In genomic region chr20:47801079-47801478, GRCh38 we compare ENCODE assay signal across 24 cellular contexts.
"Had no signal": no experiment of that assay in that cellular context is flagged by ENCODE, and none has a peak within 500 bp of the region (broad histone marks: within the 10 kb centered on the region; RNA-seq: fewer than 3 reads in every experiment).

No MANE protein-coding gene starts in this region.

- H3K4me3 Mint-ChIP-seq: activated CD8-positive, alpha-beta T cell treated with anti-CD3 and anti-CD28 coated beads, Interleukin-2, amount 10 ng/mL, durations not matched to agents 7 days and 5 days; activated naive CD8-positive, alpha-beta T cell treated with anti-CD3 and anti-CD28 coated beads, Interleukin-2, amount 50 U/mL, for 24 hours; activated T-helper 1 cell treated with anti-CD3 and anti-CD28 coated beads, Interleukin-12 subunit alpha, Interleukin-12 subunit beta, Interleukin-2, Interleukin-4 antibody, amounts not matched to agents 30 ng/mL and 10 ng/mL and 1 ng/mL, durations not matched to agents 14 hours and 24 hours and 36 hours; dendritic cell treated with granulocyte-macrophage colony-stimulating factor and Interleukin-4, amounts not matched to agents 40 ng/mL and 50 ng/mL, for 4 days; naive B cell had no signal

- ATAC-seq: activated CD8-positive, alpha-beta T cell treated with anti-CD3 and anti-CD28 coated beads, Interleukin-2, amount 10 ng/mL, durations not matched to agents 7 days and 5 days; activated naive CD8-positive, alpha-beta T cell treated with anti-CD3 and anti-CD28 coated beads, Interleukin-2, amount 50 U/mL, for 24 hours; body of pancreas; gastroesophageal sphincter; left ventricle myocardium superior; stimulated activated naive CD8-positive, alpha-beta T cell treated with anti-CD3 and anti-CD28 coated beads, Interleukin-15, Interleukin-2, amounts not matched to agents 100 U/mL and 50 U/mL, for 24 hours; upper lobe of right lung had no signal

- H3K36me3 ChIP-seq: esophagus muscularis mucosa, gastroesophageal sphincter, upper lobe of right lung had no signal

- H3K4me3 ChIP-seq: body of pancreas, esophagus muscularis mucosa, gastroesophageal sphincter, mucosa of descending colon, upper lobe of right lung had no signal

- H3K27ac ChIP-seq: body of pancreas, esophagus muscularis mucosa, gastroesophageal sphincter, upper lobe of right lung had no signal

- H3K27me3 ChIP-seq: body of pancreas, esophagus muscularis mucosa, gastroesophageal sphincter had no signal

- H3K27ac Mint-ChIP-seq: activated CD8-positive, alpha-beta T cell treated with anti-CD3 and anti-CD28 coated beads, Interleukin-2, amount 10 ng/mL, durations not matched to agents 7 days and 5 days; activated naive CD8-positive, alpha-beta T cell treated with anti-CD3 and anti-CD28 coated beads, Interleukin-2, amount 50 U/mL, for 24 hours; activated T-helper 1 cell treated with anti-CD3 and anti-CD28 coated beads, Interleukin-12 subunit alpha, Interleukin-12 subunit beta, Interleukin-2, Interleukin-4 antibody, amounts not matched to agents 30 ng/mL and 10 ng/mL and 1 ng/mL, durations not matched to agents 14 hours and 24 hours and 36 hours; dendritic cell treated with granulocyte-macrophage colony-stimulating factor and Interleukin-4, amounts not matched to agents 40 ng/mL and 50 ng/mL, for 4 days; naive B cell; progenitor cell of endocrine pancreas had no signal

- H3K9me3 Mint-ChIP-seq: activated naive CD8-positive, alpha-beta T cell treated with anti-CD3 and anti-CD28 coated beads, Interleukin-2, amount 50 U/mL, for 24 hours; activated T-helper 1 cell treated with anti-CD3 and anti-CD28 coated beads, Interleukin-12 subunit alpha, Interleukin-12 subunit beta, Interleukin-2, Interleukin-4 antibody, amounts not matched to agents 30 ng/mL and 10 ng/mL and 1 ng/mL, durations not matched to agents 14 hours and 24 hours and 36 hours; dendritic cell treated with granulocyte-macrophage colony-stimulating factor and Interleukin-4, amounts not matched to agents 40 ng/mL and 50 ng/mL, for 4 days; naive B cell had no signal

- H3K4me1 Mint-ChIP-seq: naive B cell had no signal

- DNase-seq: activated CD4-positive, alpha-beta T cell treated with anti-CD3 and anti-CD28 coated beads for 1 hour; activated CD4-positive, alpha-beta T cell treated with anti-CD3 and anti-CD28 coated beads, Interleukin-2, amount 50 U/mL, for 1 hour; activated CD8-positive, alpha-beta T cell treated with anti-CD3 and anti-CD28 coated beads, Interleukin-2, amount 10 ng/mL, durations not matched to agents 7 days and 5 days; activated gamma-delta T cell; activated naive CD4-positive, alpha-beta T cell treated with anti-CD3 and anti-CD28 coated beads, Interleukin-2, amount 50 U/mL, for 16 hours; activated naive CD8-positive, alpha-beta T cell treated with anti-CD3 and anti-CD28 coated beads, Interleukin-2, amount 50 U/mL, for 24 hours; body of pancreas; caudate nucleus; effector CD8-positive, alpha-beta T cell; head of caudate nucleus; hypothalamus; left ventricle myocardium superior; mucosa of descending colon; naive B cell; retina; stimulated activated CD4-positive, alpha-beta T cell treated with anti-CD3 and anti-CD28 coated beads, Interleukin-4, amount 100 ng/mL, for 24 hours; stimulated activated naive CD8-positive, alpha-beta T cell treated with anti-CD3 and anti-CD28 coated beads, Interleukin-15, Interleukin-2, amounts not matched to agents 100 U/mL and 50 U/mL, for 24 hours; T-helper 1 cell; upper lobe of right lung had no signal

- H3K36me3 Mint-ChIP-seq: naive B cell had no signal

- H3K9me3 ChIP-seq: body of pancreas, esophagus muscularis mucosa, gastroesophageal sphincter, mucosa of descending colon, upper lobe of right lung had no signal

- H3K4me1 ChIP-seq: body of pancreas, gastroesophageal sphincter had no signal
